Comparison of ENCODE assay signal across 13 cellular contexts in genomic region chr22:24593810-24594568, GRCh38. TPM values are rescaled to one million over a fixed set of nuclear protein-coding genes. Genes with fewer than 3 reads are reported as not detected.
DNase-seq lines count a peak whose midpoint lies in the region; ATAC-seq, FAIRE-seq and TF ChIP-seq lines count a peak whose summit lies in the region.
"Had no signal": no experiment of that assay in that cellular context is flagged by ENCODE, and none has a peak within 500 bp of the region (broad histone marks: within the 10 kb centered on the region; RNA-seq: fewer than 3 reads in every experiment).

No MANE protein-coding gene starts in this region.

- DNase-seq in heart right ventricle (no peak), left cardiac atrium (no peak), colonic mucosa (peak; percentile 70), mucosa of gallbladder (ENCODE audit: low spot score) (peak; percentile 79), urothelium cell line (ENCODE audit: low spot score) (no peak), DMS153 (lab: John Stamatoyannopoulos, UW) (no peak), hypothalamus (lab: John Stamatoyannopoulos, UW) (no peak)
- DNase-seq: activated CD4-positive, CD25-positive, alpha-beta regulatory T cell; activated naive CD4-positive, alpha-beta T cell had no signal

- peak overlapping the region in 1 of 2 donors; percentile 14 for H3K9ac ChIP-seq in colonic mucosa (ENCODE audit: low read depth in 2 of 2, low read length in 2 of 2)

- ATAC-seq in heart right ventricle, result peak in 2 of 8 donors; percentile 4 to 19
- no peak for ATAC-seq in left cardiac atrium
- no peak for ATAC-seq in HG03039 (IDR thresholded peaks at IDR 0.05; ENCODE audit: unreplicated experiment)

- H3K9me3 ChIP-seq in heart right ventricle, result no peaks in the 10 kb centered on the region
- no peaks in the 10 kb centered on the region for H3K9me3 ChIP-seq in colonic mucosa

- intact Hi-C loops in heart right ventricle (cut with DNase I), result no loop called here
- intact Hi-C loops in left cardiac atrium (cut with DNase I), result no loop called here
- intact Hi-C loops in colonic mucosa (cut with DNase I), result no loop called here

- 82 to 87% methylated on average over 16 of the region's 16 CpGs for WGBS in heart right ventricle, 2 donors

- FAIRE-seq in urothelium cell line (lab: Jason Lieb, UNC), result peak; percentile 53
- FAIRE-seq: GM12878, keratinocyte had no signal

- H3K4me3 ChIP-seq in heart right ventricle (no peak overlapping the region), colonic mucosa (no peak overlapping the region)

- TF ChIP-seq CTCF in heart right ventricle (IDR thresholded peaks at IDR 0.05) (no peak), colonic mucosa (IDR thresholded peaks at IDR 0.05) (no peak)

- peak overlapping the region in 7 of 10 donors; percentile 67 to 77 (median 71) for H3K27ac ChIP-seq in heart right ventricle
- no peak overlapping the region for H3K27ac ChIP-seq in colonic mucosa

- peaks cover 0 to 7% (median 0%) of the 10 kb centered on the region in 9 donors for H3K36me3 ChIP-seq in heart right ventricle
- no peaks in the 10 kb centered on the region for H3K36me3 ChIP-seq in colonic mucosa

- H3K4me1 ChIP-seq in heart right ventricle (peaks cover 0 to 18% (median 9%) of the 10 kb centered on the region in 9 donors), colonic mucosa (no peaks in the 10 kb centered on the region)

- H3K27me3 ChIP-seq in heart right ventricle (no peaks in the 10 kb centered on the region), colonic mucosa (no peaks in the 10 kb centered on the region)

RNA-seq across cellular contexts. Expression of gene LRRC75B, which starts 1.1 kb away (rescaled TPM):
- total RNA-seq in heart right ventricle (1 to 10 TPM; 2.0 to 6.6 (median 4.3) TPM), left cardiac atrium (1 to 10 TPM; 4.2 to 4.9 TPM), colonic mucosa (10 to 100 TPM in 1 of 2 donors, 1 to 10 TPM in 1; 7.9 to 10.2 TPM), mucosa of gallbladder (49.4 TPM)
- 10 to 100 TPM in 1 of 2 donors, 1 to 10 TPM in 1; 3.9 to 12.4 TPM for polyA plus RNA-seq in heart right ventricle
- total RNA-seq: CD4-positive, CD25-positive, alpha-beta regulatory T cell had no signal

RNA-seq across cellular contexts. Expression of gene GGT1, which starts 9.0 kb away (rescaled TPM):
- 1 to 10 TPM in 7 of 10 donors, under 1 TPM in 3; 0.51 to 3.5 (median 1.1) TPM for total RNA-seq in heart right ventricle
- polyA plus RNA-seq in heart right ventricle, result 1 to 10 TPM in 1 of 2 donors, under 1 TPM in 1; 0.94 to 4.0 TPM
- total RNA-seq in left cardiac atrium, result 1 to 10 TPM; 3.8 to 3.9 TPM
- 10 to 100 TPM; 16.8 to 50.4 TPM for total RNA-seq in colonic mucosa
- total RNA-seq in mucosa of gallbladder, result 208 TPM

RNA-seq across cellular contexts. Expression of gene SNRPD3, which starts 38.2 kb away (rescaled TPM):
- total RNA-seq in heart right ventricle (10 to 100 TPM; 67.0 to 89.4 (median 74.0) TPM), left cardiac atrium (10 to 100 TPM; 55.4 to 64.1 TPM), colonic mucosa (100 to 1,000 TPM in 1 of 2 donors, 10 to 100 TPM in 1; 71.4 to 142 TPM), mucosa of gallbladder (98.3 TPM)
- 100 to 1,000 TPM in 1 of 2 donors, 10 to 100 TPM in 1; 47.3 to 127 TPM for polyA plus RNA-seq in heart right ventricle

RNA-seq across cellular contexts. Expression of gene GUCD1, which starts 39.1 kb away (rescaled TPM):
- 100 to 1,000 TPM; 143 to 273 (median 168) TPM for total RNA-seq in heart right ventricle
- polyA plus RNA-seq in heart right ventricle, result 100 to 1,000 TPM in 1 of 2 donors, 10 to 100 TPM in 1; 97.0 to 219 TPM
- total RNA-seq in left cardiac atrium, result 100 to 1,000 TPM; 138 to 147 TPM
- 100 to 1,000 TPM; 188 to 207 TPM for total RNA-seq in colonic mucosa
- total RNA-seq in mucosa of gallbladder, result 201 TPM

Comparison
In these comparisons a context has a peak if more than half of its experiments do, and no peak if none do; other contexts are left out.
1. DNase-seq: peak in colonic mucosa (single experiment) and mucosa of gallbladder (single experiment); none in heart right ventricle (0 of 2), left cardiac atrium (single experiment), urothelium cell line (single experiment), DMS153 (single experiment) and hypothalamus (0 of 51).